ENCODE assay signal across 1 cellular context in the genomic region with DNA sequence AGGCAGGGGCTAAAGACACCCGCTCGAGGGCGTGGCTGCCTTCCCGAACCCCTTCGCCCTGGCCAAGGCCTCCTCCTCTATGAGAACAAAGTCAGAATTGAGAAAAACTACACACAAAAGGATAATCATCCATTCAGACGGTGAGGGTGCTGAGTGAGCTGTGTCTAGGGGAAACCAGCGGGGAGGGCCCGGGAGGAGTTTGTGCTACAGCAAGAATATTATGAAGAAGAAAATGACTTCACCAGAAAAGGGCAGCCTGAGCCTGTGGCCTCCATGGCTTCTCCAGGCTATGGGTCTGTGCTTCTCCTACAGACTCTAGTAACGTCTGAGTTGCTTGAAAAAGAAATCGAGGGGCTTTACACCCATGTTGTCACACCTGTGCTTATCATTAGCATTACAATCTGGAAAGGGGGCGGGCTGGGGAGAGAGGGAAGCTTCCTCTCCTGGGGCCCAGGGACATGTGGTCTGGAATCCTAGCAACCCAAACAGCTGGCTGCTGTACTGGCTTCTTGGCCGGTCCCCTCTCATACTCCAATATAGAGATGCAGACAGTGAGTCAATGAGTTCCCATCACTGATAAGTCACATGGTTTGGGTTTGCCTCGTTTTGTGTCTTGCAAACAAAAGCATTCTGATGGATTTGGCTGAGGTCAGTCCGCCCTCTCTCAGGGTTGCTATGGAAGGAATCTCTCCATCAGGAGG.
TF ChIP-seq lines count a peak whose summit lies in the region.

No MANE protein-coding gene starts in this region.

TF ChIP-seq in GM23338, 12 proteins besides CTCF, POLR2A, EP300 and RAD21 (continued from another document):
- no peak for TF ChIP-seq ETS1 (IDR thresholded peaks at IDR 0.05)
- TF ChIP-seq, protein P1, sequence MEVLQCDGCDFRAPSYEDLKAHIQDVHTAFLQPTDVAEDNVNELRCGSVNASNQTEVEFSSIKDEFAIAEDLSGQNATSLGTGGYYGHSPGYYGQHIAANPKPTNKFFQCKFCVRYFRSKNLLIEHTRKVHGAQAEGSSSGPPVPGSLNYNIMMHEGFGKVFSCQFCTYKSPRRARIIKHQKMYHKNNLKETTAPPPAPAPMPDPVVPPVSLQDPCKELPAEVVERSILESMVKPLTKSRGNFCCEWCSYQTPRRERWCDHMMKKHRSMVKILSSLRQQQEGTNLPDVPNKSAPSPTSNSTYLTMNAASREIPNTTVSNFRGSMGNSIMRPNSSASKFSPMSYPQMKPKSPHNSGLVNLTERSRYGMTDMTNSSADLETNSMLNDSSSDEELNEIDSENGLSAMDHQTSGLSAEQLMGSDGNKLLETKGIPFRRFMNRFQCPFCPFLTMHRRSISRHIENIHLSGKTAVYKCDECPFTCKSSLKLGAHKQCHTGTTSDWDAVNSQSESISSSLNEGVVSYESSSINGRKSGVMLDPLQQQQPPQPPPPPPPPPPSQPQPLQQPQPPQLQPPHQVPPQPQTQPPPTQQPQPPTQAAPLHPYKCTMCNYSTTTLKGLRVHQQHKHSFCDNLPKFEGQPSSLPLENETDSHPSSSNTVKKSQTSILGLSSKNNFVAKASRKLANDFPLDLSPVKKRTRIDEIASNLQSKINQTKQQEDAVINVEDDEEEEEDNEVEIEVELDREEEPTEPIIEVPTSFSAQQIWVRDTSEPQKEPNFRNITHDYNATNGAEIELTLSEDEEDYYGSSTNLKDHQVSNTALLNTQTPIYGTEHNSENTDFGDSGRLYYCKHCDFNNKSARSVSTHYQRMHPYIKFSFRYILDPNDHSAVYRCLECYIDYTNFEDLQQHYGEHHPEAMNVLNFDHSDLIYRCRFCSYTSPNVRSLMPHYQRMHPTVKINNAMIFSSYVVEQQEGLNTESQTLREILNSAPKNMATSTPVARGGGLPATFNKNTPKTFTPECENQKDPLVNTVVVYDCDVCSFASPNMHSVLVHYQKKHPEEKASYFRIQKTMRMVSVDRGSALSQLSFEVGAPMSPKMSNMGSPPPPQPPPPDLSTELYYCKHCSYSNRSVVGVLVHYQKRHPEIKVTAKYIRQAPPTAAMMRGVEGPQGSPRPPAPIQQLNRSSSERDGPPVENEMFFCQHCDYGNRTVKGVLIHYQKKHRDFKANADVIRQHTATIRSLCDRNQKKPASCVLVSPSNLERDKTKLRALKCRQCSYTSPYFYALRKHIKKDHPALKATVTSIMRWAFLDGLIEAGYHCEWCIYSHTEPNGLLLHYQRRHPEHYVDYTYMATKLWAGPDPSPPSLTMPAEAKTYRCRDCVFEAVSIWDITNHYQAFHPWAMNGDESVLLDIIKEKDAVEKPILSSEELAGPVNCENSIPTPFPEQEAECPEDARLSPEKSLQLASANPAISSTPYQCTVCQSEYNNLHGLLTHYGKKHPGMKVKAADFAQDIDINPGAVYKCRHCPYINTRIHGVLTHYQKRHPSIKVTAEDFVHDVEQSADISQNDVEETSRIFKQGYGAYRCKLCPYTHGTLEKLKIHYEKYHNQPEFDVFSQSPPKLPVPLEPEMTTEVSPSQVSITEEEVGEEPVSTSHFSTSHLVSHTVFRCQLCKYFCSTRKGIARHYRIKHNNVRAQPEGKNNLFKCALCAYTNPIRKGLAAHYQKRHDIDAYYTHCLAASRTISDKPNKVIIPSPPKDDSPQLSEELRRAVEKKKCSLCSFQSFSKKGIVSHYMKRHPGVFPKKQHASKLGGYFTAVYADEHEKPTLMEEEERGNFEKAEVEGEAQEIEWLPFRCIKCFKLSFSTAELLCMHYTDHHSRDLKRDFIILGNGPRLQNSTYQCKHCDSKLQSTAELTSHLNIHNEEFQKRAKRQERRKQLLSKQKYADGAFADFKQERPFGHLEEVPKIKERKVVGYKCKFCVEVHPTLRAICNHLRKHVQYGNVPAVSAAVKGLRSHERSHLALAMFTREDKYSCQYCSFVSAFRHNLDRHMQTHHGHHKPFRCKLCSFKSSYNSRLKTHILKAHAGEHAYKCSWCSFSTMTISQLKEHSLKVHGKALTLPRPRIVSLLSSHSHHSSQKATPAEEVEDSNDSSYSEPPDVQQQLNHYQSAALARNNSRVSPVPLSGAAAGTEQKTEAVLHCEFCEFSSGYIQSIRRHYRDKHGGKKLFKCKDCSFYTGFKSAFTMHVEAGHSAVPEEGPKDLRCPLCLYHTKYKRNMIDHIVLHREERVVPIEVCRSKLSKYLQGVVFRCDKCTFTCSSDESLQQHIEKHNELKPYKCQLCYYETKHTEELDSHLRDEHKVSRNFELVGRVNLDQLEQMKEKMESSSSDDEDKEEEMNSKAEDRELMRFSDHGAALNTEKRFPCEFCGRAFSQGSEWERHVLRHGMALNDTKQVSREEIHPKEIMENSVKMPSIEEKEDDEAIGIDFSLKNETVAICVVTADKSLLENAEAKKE (CRISPR knock-in tag; IDR thresholded peaks at IDR 0.05), result no peak
- TF ChIP-seq STAT1 (IDR thresholded peaks at IDR 0.05; ENCODE audit: unreplicated experiment), result no peak
